In genomic region chr17:42798383-42799380, GRCh38 we compare ENCODE assay signal across 8 cellular contexts. TPM values are rescaled to one million over a fixed set of nuclear protein-coding genes. Genes with fewer than 3 reads are reported as not detected.
DNase-seq lines count a peak whose midpoint lies in the region; ATAC-seq and TF ChIP-seq lines count a peak whose summit lies in the region.

Gene CNTD1, plus strand, starts transcription at chr17:42798861. Its CDS starts 207 bp downstream, at chr17:42799068.
Gene COA3, minus strand, starts transcription at chr17:42798704. Its CDS starts 23 bp downstream, at chr17:42798681.

- H3K4me3 ChIP-seq in HL-60 (replicated peaks; ENCODE audit: insufficient read depth, low read length) = peak within 1 kb of the TSS; percentile 96
- peak within 1 kb of the TSS; percentile 91 for H3K4me3 ChIP-seq in endodermal cell (ENCODE audit: low read length)

- peak; percentile 91 for DNase-seq in ACHN
- peak; percentile 62 to 90 for DNase-seq in HL-60 (ENCODE audit: low read depth in 1 of 2, low spot score in 1 of 2)
- peak; percentile 78 to 85 for DNase-seq in NOMO-1 (lab: John Stamatoyannopoulos, UW; ENCODE audit: unreplicated experiment in 2 of 2)
- DNase-seq in activated CD8-positive, alpha-beta memory T cell treated with anti-CD3 and anti-CD28 coated beads, Interleukin-2, amount 50 U/mL, for 1 hour (ENCODE audit: extremely low read depth) = peak; percentile 32
- peak; percentile 98 for DNase-seq in endodermal cell
- DNase-seq in mesenteric fat pad (ENCODE audit: low spot score) = peak; percentile 95
- peak; percentile 57 for DNase-seq in stimulated activated CD8-positive, alpha-beta memory T cell treated with anti-CD3 and anti-CD28 coated beads, Interleukin-12 subunit alpha, Interleukin-12 subunit beta, amount 100 ng/mL, for 4 hours (ENCODE audit: low read depth)

- H3K27me3 Mint-ChIP-seq in endodermal cell (ENCODE audit: insufficient read depth) = peaks cover 22% of the 10 kb centered on the region

- TF ChIP-seq CTCF in HL-60 (IDR thresholded peaks at IDR 0.05; ENCODE audit: insufficient read depth, low read length) = no peak
- peak; percentile 24 for TF ChIP-seq CTCF in endodermal cell (conservative IDR thresholded peaks at IDR 0.05)

- peak; percentile 85 for ATAC-seq in GM18867 (IDR thresholded peaks at IDR 0.05; ENCODE audit: unreplicated experiment)

- H3K27me3 ChIP-seq in HL-60 (ENCODE audit: insufficient read depth, poor library complexity, severe bottlenecking) = no peaks in the 10 kb centered on the region
- H3K27me3 ChIP-seq in endodermal cell (ENCODE audit: control insufficient read depth, insufficient read depth, low read length, poor library complexity, severe bottlenecking) = no peaks in the 10 kb centered on the region

- H3K9ac ChIP-seq in endodermal cell (ENCODE audit: extremely low read depth, low read length, poor library complexity, severe bottlenecking) = peak within 1 kb of the TSS; percentile 54

- peaks cover 3% of the 10 kb centered on the region for H3K4me1 ChIP-seq in endodermal cell (ENCODE audit: control insufficient read depth, insufficient read depth, low read length)

- in situ Hi-C loops in ACHN (cut with HindIII; ENCODE audit: low pct_ligation_motif_present, low pct_unique_long_range_greater_than_20kb, low sequenced_read_pairs) = no loop called here

- H3K36me3 ChIP-seq in endodermal cell (ENCODE audit: control insufficient read depth, insufficient read depth, low read length) = no peaks in the 10 kb centered on the region

- H3K4me3 Mint-ChIP-seq in endodermal cell = peak within 1 kb of the TSS; percentile 87

- H3K27ac Mint-ChIP-seq in endodermal cell = peak within 1 kb of the TSS; percentile 85

- H3K27ac ChIP-seq in HL-60 (replicated peaks) = peak within 1 kb of the TSS; percentile 60
- no peak within 1 kb of the TSS for H3K27ac ChIP-seq in endodermal cell (ENCODE audit: low read depth, low read length)

- peaks cover 6% of the 10 kb centered on the region for H3K9me3 Mint-ChIP-seq in endodermal cell

- H3K4me1 Mint-ChIP-seq in endodermal cell = peaks cover 27% of the 10 kb centered on the region

- WGBS in endodermal cell (ENCODE audit: insufficient coverage in 1 of 2, insufficient read length in 1 of 2), 2 experiments = 30 to 40% methylated on average over 37 to 66 of the region's 66 CpGs

- H3K9me3 ChIP-seq in endodermal cell (ENCODE audit: control insufficient read depth, low read length) = no peaks in the 10 kb centered on the region

- peaks cover 19% of the 10 kb centered on the region for H3K36me3 Mint-ChIP-seq in endodermal cell (ENCODE audit: low read depth)

RNA-seq across cellular contexts. Expression of gene CNTD1, which starts in this region (rescaled TPM):
- total RNA-seq in endodermal cell (not detected), mesenteric fat pad (not detected)
- polyA plus RNA-seq in endodermal cell (2013, experiment 1 of 2) = not detected
- polyA plus RNA-seq in endodermal cell (2013, experiment 2 of 2) = not detected

RNA-seq across cellular contexts. Expression of gene COA3, which starts in this region (rescaled TPM):
- 10 to 100 TPM; 64.6 to 67.8 TPM for total RNA-seq in endodermal cell
- 70.4 TPM for polyA plus RNA-seq in endodermal cell (2013, experiment 1 of 2)
- polyA plus RNA-seq in endodermal cell (2013, experiment 2 of 2) = 70.9 TPM
- 56.7 TPM for total RNA-seq in mesenteric fat pad

Comparison
In these comparisons a context has a peak if more than half of its experiments do, and no peak if none do; other contexts are left out.
1. DNase-seq: peak in every context shown above with its lines; median percentile 98 in endodermal cell; 95 in mesenteric fat pad; 91 in ACHN; 82 in NOMO-1; 76 in HL-60; 57 in stimulated activated CD8-positive, alpha-beta memory T cell treated with anti-CD3 and anti-CD28 coated beads, Interleukin-12 subunit alpha, Interleukin-12 subunit beta, amount 100 ng/mL, for 4 hours; 32 in activated CD8-positive, alpha-beta memory T cell treated with anti-CD3 and anti-CD28 coated beads, Interleukin-2, amount 50 U/mL, for 1 hour.